ENCODE assay signal across 26 cellular contexts in genomic region chr1:18479484-18479883, GRCh38. TPM values are rescaled to one million over a fixed set of nuclear protein-coding genes. Genes with fewer than 3 reads are reported as not detected.
DNase-seq lines count a peak whose midpoint lies in the region; ATAC-seq, FAIRE-seq and TF ChIP-seq lines count a peak whose summit lies in the region.
"Had no signal": no experiment of that assay in that cellular context is flagged by ENCODE, and none has a peak within 500 bp of the region (broad histone marks: within the 10 kb centered on the region; RNA-seq: fewer than 3 reads in every experiment).

No MANE protein-coding gene starts in this region.

- no peak for TF ChIP-seq EP300 in HepG2 (IDR thresholded peaks at IDR 0.05; ENCODE audit: low read depth in 2 of 2, low read length in 2 of 2)
- TF ChIP-seq EP300 in HepG2 (CRISPR knock-in tag; IDR thresholded peaks at IDR 0.05; ENCODE audit: borderline replicate concordance), result no peak
- no peak for TF ChIP-seq EP300 in SK-N-SH (IDR thresholded peaks at IDR 0.05; ENCODE audit: borderline replicate concordance in 1 of 2, low read depth in 1 of 2, low read length in 1 of 2)

- H2BK5ac ChIP-seq in mesenchymal stem cell (ENCODE audit: low read depth, low read length, poor library complexity, severe bottlenecking), result no peak overlapping the region

- H3K18ac ChIP-seq in mesenchymal stem cell (ENCODE audit: low read depth in 1 of 2, low read length in 2 of 2), result no peak overlapping the region

- peak overlapping the region; percentile 96 for H2AK5ac ChIP-seq in mesenchymal stem cell (ENCODE audit: low read length, severe bottlenecking)

- H3K4me1 ChIP-seq in right lobe of liver, result peaks cover 0 to 21% (median 4%) of the 10 kb centered on the region in 4 donors
- H3K4me1 ChIP-seq in HepG2 (ENCODE audit: insufficient read depth, low read length), result peaks cover 33% of the 10 kb centered on the region
- H3K4me1 ChIP-seq in mesenchymal stem cell (ENCODE audit: control insufficient read depth, insufficient read depth, low read depth, low read length), result peaks cover 45% of the 10 kb centered on the region
- no peaks in the 10 kb centered on the region for H3K4me1 ChIP-seq in urinary bladder (ENCODE audit: insufficient read depth)
- peaks cover 0 to 4% of the 10 kb centered on the region in 2 experiments; a peak in 1 of 4 replicates for H3K4me1 ChIP-seq in SK-N-SH (ENCODE audit: control insufficient read depth in 1 of 2, insufficient read depth in 2 of 2, low read depth in 1 of 2, low read length in 1 of 2)
- H3K4me1 ChIP-seq: adrenal gland, SJCRH30, uterus had no signal

- H2AFZ ChIP-seq in HepG2 (ENCODE audit: low read length), result no peak overlapping the region
- no peak overlapping the region for H2AFZ ChIP-seq in mesenchymal stem cell (ENCODE audit: low read depth, low read length)
- no peak overlapping the region for H2AFZ ChIP-seq in SK-N-SH (ENCODE audit: low read depth)

- H2BK120ac ChIP-seq in mesenchymal stem cell (ENCODE audit: low read depth, low read length), result no peak overlapping the region

- peak overlapping the region in 2 of 3 donors; percentile 74 to 76 for H3K27ac ChIP-seq in right lobe of liver
- H3K27ac ChIP-seq in HepG2 (ENCODE audit: extremely low read length, insufficient read depth, low read length), result no peak overlapping the region
- peak overlapping the region; percentile 0 for H3K27ac ChIP-seq in SK-N-MC
- peak overlapping the region; percentile 100 for H3K27ac ChIP-seq in mesenchymal stem cell (ENCODE audit: low read length, poor library complexity, severe bottlenecking)
- H3K27ac ChIP-seq in urinary bladder (ENCODE audit: low read depth), result peak overlapping the region; percentile 48
- no peak overlapping the region for H3K27ac ChIP-seq in SK-N-SH (ENCODE audit: low read depth in 2 of 2, low read length in 1 of 2)
- H3K27ac ChIP-seq: adrenal gland, ovary, SJCRH30, uterus had no signal

- no peaks in the 10 kb centered on the region for H3K79me2 ChIP-seq in HepG2 (ENCODE audit: insufficient read depth, low read length)
- H3K79me2 ChIP-seq in SK-N-SH (ENCODE audit: insufficient read depth), result no peaks in the 10 kb centered on the region

- intact Hi-C loops in right lobe of liver (cut with DNase I), result no loop called here
- intact Hi-C loops in HepG2 (cut with micrococcal nuclease; ENCODE audit: unreplicated experiment), result loop anchor here (10.0 kb wide), 1 partner anchor 775 kb away; no protein-coding TSS in a partner anchor

- no peaks in the 10 kb centered on the region for H3K9me3 ChIP-seq in right lobe of liver
- no peaks in the 10 kb centered on the region for H3K9me3 ChIP-seq in HepG2 (ENCODE audit: low read length)
- H3K9me3 ChIP-seq in SK-N-MC (ENCODE audit: low read depth, low read length), result no peaks in the 10 kb centered on the region
- no peaks in the 10 kb centered on the region for H3K9me3 ChIP-seq in mesenchymal stem cell (ENCODE audit: control insufficient read depth, low read length)
- H3K9me3 ChIP-seq in SK-N-SH, result no peaks in the 10 kb centered on the region
- H3K9me3 ChIP-seq: adrenal gland, ovary, SJCRH30, uterus had no signal

- CTCF ChIA-PET in HepG2 (lab: Yijun Ruan, JAX; ENCODE audit: low intra/inter-chr PET ratio, low total read pairs), result no interaction called here
- CTCF ChIA-PET in SK-N-SH (lab: Yijun Ruan, JAX), result interaction anchor here (0.6 kb wide), 1 partner anchor 20 kb away, joined by 3 read pairs; no protein-coding TSS in a partner anchor

- H3K79me1 ChIP-seq in mesenchymal stem cell (replicated peaks; ENCODE audit: low read length, poor library complexity, severe bottlenecking), result peaks cover 6% of the 10 kb centered on the region

- no peaks in the 10 kb centered on the region for H3K9me2 ChIP-seq in SK-N-SH

- no peak for FAIRE-seq in HepG2 (lab: Jason Lieb, UNC)

- H3K27me3 ChIP-seq in right lobe of liver (no peaks in the 10 kb centered on the region), HepG2 (ENCODE audit: control insufficient read depth in 1 of 2, insufficient read depth in 2 of 2, low read length in 2 of 2) (peaks cover 0 to 3% of the 10 kb centered on the region in 2 experiments; a peak in 1 of 5 replicates), mesenchymal stem cell (ENCODE audit: control insufficient read depth in 1 of 2, insufficient read depth in 1 of 2, low read length in 2 of 2) (peaks cover 0 to 20% of the 10 kb centered on the region in 2 experiments), SK-N-SH (ENCODE audit: insufficient read depth) (no peaks in the 10 kb centered on the region)
- H3K27me3 ChIP-seq: ovary, uterus had no signal

- no peak overlapping the region for H3K4ac ChIP-seq in mesenchymal stem cell (ENCODE audit: low read depth in 1 of 2, low read length in 2 of 2)

- no peak for TF ChIP-seq CTCF in right lobe of liver (IDR thresholded peaks at IDR 0.05)
- TF ChIP-seq CTCF in HepG2 (CRISPR knock-in tag; IDR thresholded peaks at IDR 0.05), result no peak
- TF ChIP-seq CTCF in SK-N-SH (IDR thresholded peaks at IDR 0.05), result no peak

- in situ Hi-C loops in HepG2 (cut with HindIII; ENCODE audit: extremely low pct_ligation_motif_present, low pct_unique_long_range_greater_than_20kb), result no loop called here

- no peak for DNase-seq in right lobe of liver
- no peak for DNase-seq in HepG2 (ENCODE audit: low spot score)
- DNase-seq in SK-N-MC (ENCODE audit: low read depth, low spot score), result no peak
- no peak for DNase-seq in mesenchymal stem cell
- no peak for DNase-seq in NK-92 treated with Interleukin-12 subunit alpha and Interleukin-12 subunit beta, amount 100 ng/mL, for 24 hours (lab: John Stamatoyannopoulos, UW)
- DNase-seq in SK-N-SH, result no peak
- DNase-seq in activated CD4-positive, alpha-beta T cell treated with anti-CD3 and anti-CD28 coated beads for 48 hours, result no peak
- DNase-seq: activated CD4-positive, alpha-beta memory T cell treated with anti-CD3 and anti-CD28 coated beads for 36 hours; activated effector memory CD4-positive, alpha-beta T cell treated with anti-CD3 and anti-CD28 coated beads, Interleukin-2, amount 50 U/mL, for 16 hours; adrenal gland; CD4-positive, CD25-positive, alpha-beta regulatory T cell; DMS 273 treated with DMSO at 0.1 percent for 48 hours; GDM1; glutamatergic neuron; left colon; naive thymus-derived CD8-positive, alpha-beta T cell; NCI-H146; NCI-H2171 treated with DMSO at 0.1 percent for 48 hours; NCI-H526; ovary; right cardiac atrium; SJCRH30; stimulated activated CD4-positive, alpha-beta T cell treated with anti-CD3 and anti-CD28 coated beads, Interleukin-15, amount 100 ng/mL, for 24 hours; uterus had no signal

- no peaks in the 10 kb centered on the region for H3F3A ChIP-seq in SK-N-SH (replicated peaks; ENCODE audit: insufficient read depth)

- no peak overlapping the region for H3K23ac ChIP-seq in mesenchymal stem cell (ENCODE audit: low read length in 2 of 2)

- H3K14ac ChIP-seq in mesenchymal stem cell (ENCODE audit: low read length in 2 of 2), result no peak overlapping the region

- H2BK15ac ChIP-seq in mesenchymal stem cell (ENCODE audit: low read depth, poor library complexity, severe bottlenecking), result no peak overlapping the region

- POLR2A ChIA-PET in HepG2 (lab: Yijun Ruan, JAX), result no interaction called here
- POLR2A ChIA-PET in SK-N-SH (lab: Yijun Ruan, JAX), result no interaction called here

- TF ChIP-seq RAD21 in HepG2 (CRISPR knock-in tag; IDR thresholded peaks at IDR 0.05) (no peak), SK-N-SH (IDR thresholded peaks at IDR 0.05; ENCODE audit: low read length) (no peak)

- no peak for ATAC-seq in right lobe of liver
- ATAC-seq in HepG2, result no peak
- ATAC-seq: naive thymus-derived CD8-positive, alpha-beta T cell had no signal

- H3K9ac ChIP-seq in HepG2 (ENCODE audit: insufficient read depth, low read depth, low read length) (no peak overlapping the region), SK-N-MC (ENCODE audit: insufficient read length) (no peak overlapping the region), mesenchymal stem cell (ENCODE audit: low read length) (no peak overlapping the region), SK-N-SH (no peak overlapping the region)

- no TSS peak for BruUV-seq in HepG2 (replicated peaks; lab: Mats Ljungman, UMichigan)

- no peak overlapping the region for H4K91ac ChIP-seq in mesenchymal stem cell (ENCODE audit: low read length)

- 33% methylated on average over 8 of the region's 8 CpGs for WGBS in right lobe of liver (ENCODE audit: insufficient coverage, low coverage, low lambda C conversion rate, missing lambda C conversion rate)
- WGBS in HepG2 (ENCODE audit: low lambda C conversion rate), result 77% methylated on average over 8 of the region's 8 CpGs
- 87% methylated on average over 6 of the region's 8 CpGs for WGBS in mesenchymal stem cell
- 76% methylated on average over 8 of the region's 8 CpGs for WGBS in urinary bladder
- 69% methylated on average over 8 of the region's 8 CpGs for WGBS in SK-N-SH (ENCODE audit: low lambda C conversion rate)

- H4K8ac ChIP-seq in mesenchymal stem cell (ENCODE audit: low read length), result no peak overlapping the region

- H4K20me1 ChIP-seq in HepG2 (ENCODE audit: insufficient read depth, low read length) (no peaks in the 10 kb centered on the region), SK-N-SH (ENCODE audit: insufficient read depth) (no peaks in the 10 kb centered on the region)

- H3K4me3 ChIP-seq in right lobe of liver, result no peak overlapping the region
- H3K4me3 ChIP-seq in HepG2 (replicated peaks in 1 of 3; ENCODE audit: insufficient read depth in 1 of 3, low read depth in 2 of 3, low read length in 3 of 3), result no peak overlapping the region
- H3K4me3 ChIP-seq in SK-N-MC, result no peak overlapping the region
- no peak overlapping the region for H3K4me3 ChIP-seq in mesenchymal stem cell (ENCODE audit: insufficient read depth in 1 of 2, low read depth in 1 of 2, low read length in 2 of 2)
- H3K4me3 ChIP-seq in urinary bladder (ENCODE audit: low read depth, low read length), result no peak overlapping the region
- no peak overlapping the region for H3K4me3 ChIP-seq in SK-N-SH (ENCODE audit: low read depth in 2 of 2, low read length in 1 of 2)
- H3K4me3 ChIP-seq: adrenal gland, ovary, SJCRH30, uterus had no signal

- H3K36me3 ChIP-seq in right lobe of liver (no peaks in the 10 kb centered on the region), HepG2 (replicated peaks in 1 of 2; ENCODE audit: control insufficient read depth in 1 of 2, insufficient read depth in 2 of 2, low read length in 2 of 2) (no peaks in the 10 kb centered on the region), SK-N-MC (ENCODE audit: insufficient read depth, low read length) (no peaks in the 10 kb centered on the region), mesenchymal stem cell (ENCODE audit: control insufficient read depth in 1 of 2, insufficient read depth in 2 of 2, low read depth in 1 of 2, low read length in 2 of 2) (peaks cover 0 to 8% of the 10 kb centered on the region in 2 experiments), urinary bladder (ENCODE audit: insufficient read depth) (no peaks in the 10 kb centered on the region), SK-N-SH (replicated peaks in 1 of 2; ENCODE audit: control insufficient read depth in 1 of 2, insufficient read depth in 2 of 2, low read length in 1 of 2) (no peaks in the 10 kb centered on the region)
- H3K36me3 ChIP-seq: adrenal gland, ovary, SJCRH30, uterus had no signal

- H3K4me2 ChIP-seq in HepG2 (ENCODE audit: low read depth, low read length) (no peak overlapping the region), mesenchymal stem cell (ENCODE audit: low read length, poor library complexity, severe bottlenecking) (no peak overlapping the region), SK-N-SH (no peak overlapping the region)

- TF ChIP-seq POLR2A in right lobe of liver (IDR thresholded peaks at IDR 0.05), result no peak
- no peak for TF ChIP-seq POLR2A in HepG2 (IDR thresholded peaks at IDR 0.05; ENCODE audit: insufficient read depth in 1 of 2, low read depth in 2 of 2, low read length in 2 of 2)

- no peak overlapping the region for H2BK12ac ChIP-seq in mesenchymal stem cell (ENCODE audit: low read length in 2 of 2)

RNA-seq across cellular contexts. Expression of gene KLHDC7A, which starts 1.2 kb away (rescaled TPM):
- 1 to 10 TPM; 2.3 to 9.2 (median 6.9) TPM for total RNA-seq in right lobe of liver
- 0.53 and 1.8 TPM in 2 replicates for total RNA-seq in HepG2 (2016; rRNA removed; fragmentation: Illumina TruSeq; extraction: Trizol)
- 0.18 and 0.30 TPM in 2 replicates for total RNA-seq in HepG2 (2016; cell fraction: cytosol; rRNA removed; fragmentation: Illumina TruSeq; extraction: Trizol; ENCODE audit: low read depth)
- total RNA-seq in HepG2 (2016; cell fraction: insoluble cytoplasmic fraction; rRNA removed; fragmentation: Illumina TruSeq; extraction: Trizol), result 0.67 and 1.9 TPM in 2 replicates
- total RNA-seq in HepG2 (2016; cell fraction: membrane; rRNA removed; fragmentation: Illumina TruSeq; extraction: Trizol), result 0.34 TPM in 2 replicates
- total RNA-seq in HepG2 (2016; cell fraction: nucleus; rRNA removed; fragmentation: Illumina TruSeq; extraction: Trizol), result 2.4 and 2.7 TPM in 2 replicates
- polyA plus RNA-seq in HepG2 (2011; rRNA removed), result 0.15 and 0.24 TPM in 2 replicates
- 0.17 TPM in 2 replicates for polyA plus RNA-seq in HepG2 (2011; cell fraction: cytosol; rRNA removed)
- polyA plus RNA-seq in HepG2 (2011; cell fraction: nucleus; rRNA removed), result 0.77 and 0.85 TPM in 2 replicates
- polyA plus RNA-seq in HepG2 (2012), result 0.24 and 0.62 TPM in 2 replicates
- 0.11 and 0.12 TPM in 2 replicates for polyA plus RNA-seq in HepG2 (2016; cell fraction: cytosol; fragmentation: Illumina TruSeq; extraction: Trizol; ENCODE audit: low read depth)
- polyA plus RNA-seq in HepG2 (2016; cell fraction: insoluble cytoplasmic fraction; fragmentation: Illumina TruSeq; extraction: Trizol; ENCODE audit: low read depth), result 0.47 and 0.52 TPM in 2 replicates
- polyA plus RNA-seq in HepG2 (2016; cell fraction: membrane; fragmentation: Illumina TruSeq; extraction: Trizol; ENCODE audit: low read depth), result 0.19 and 0.21 TPM in 2 replicates
- polyA plus RNA-seq in HepG2 (2016; cell fraction: nucleus; fragmentation: Illumina TruSeq; extraction: Trizol; ENCODE audit: insufficient read depth, low read depth), result 2.2 and 3.4 TPM in 2 replicates
- 0.84 TPM in 1 of 2 replicates, not detected in the other for polyA minus RNA-seq in HepG2 (2011; rRNA and poly(A)+ RNA removed; ENCODE audit: low replicate concordance)
- 0.26 and 0.40 TPM in 2 replicates for polyA minus RNA-seq in HepG2 (2011; cell fraction: cytosol; rRNA and poly(A)+ RNA removed)
- polyA minus RNA-seq in HepG2 (2011; cell fraction: nucleus; rRNA and poly(A)+ RNA removed), result 2.3 and 3.1 TPM in 2 replicates
- polyA plus RNA-seq in mesenchymal stem cell (2013, experiment 1 of 2), result not detected
- polyA plus RNA-seq in mesenchymal stem cell (2013, experiment 2 of 2), result not detected
- 3.3 TPM for total RNA-seq in urinary bladder
- polyA plus RNA-seq in urinary bladder, result 0.98 TPM
- not detected in 2 replicates for polyA plus RNA-seq in SK-N-SH (2012; rRNA removed)
- polyA plus RNA-seq in SK-N-SH (2012; cell fraction: cytosol; rRNA removed), result not detected in 2 replicates
- polyA plus RNA-seq in SK-N-SH (2012; cell fraction: nucleus; rRNA removed), result not detected in 2 replicates
- total RNA-seq: activated CD4-positive, alpha-beta memory T cell treated with anti-CD3 and anti-CD28 coated beads for 36 hours; adrenal gland; CD4-positive, CD25-positive, alpha-beta regulatory T cell; fibroblast of lung; naive thymus-derived CD8-positive, alpha-beta T cell; SJCRH30 had no signal
- polyA plus RNA-seq: CD4-positive, CD25-positive, alpha-beta regulatory T cell; fibroblast of lung; naive thymus-derived CD8-positive, alpha-beta T cell had no signal

Comparison
In these comparisons a context has a peak if more than half of its experiments do, and no peak if none do; other contexts are left out.
1. H3K27ac ChIP-seq: peak in right lobe of liver (2 of 3), SK-N-MC (single experiment), mesenchymal stem cell (single experiment) and urinary bladder (single experiment); none in HepG2 (single experiment) and SK-N-SH (0 of 2).